Comparison of ENCODE assay signal across 5 cellular contexts in genomic region chr1:219782929-219783328, GRCh38.
"Had no signal": no experiment of that assay in that cellular context is flagged by ENCODE, and none has a peak within 500 bp of the region (broad histone marks: within the 10 kb centered on the region; RNA-seq: fewer than 3 reads in every experiment).

No MANE protein-coding gene starts in this region.

- H2AFZ ChIP-seq: GM23338 had no signal

- H3K4me2 ChIP-seq: GM23338 had no signal

- ATAC-seq: GM23338 had no signal

- H3K4me3 ChIP-seq: GM23338 had no signal

- DNase-seq: H9, HCEC 1CT, IMR-90 had no signal

- H3K27ac ChIP-seq: HL-60 had no signal
